ENCODE assay signal across 8 cellular contexts in genomic region chr16:23060458-23061320, GRCh38.
A peak's percentile ranks its signal among the peaks of the same experiment; 100 is the strongest.
DNase-seq lines count a peak whose midpoint lies in the region; ATAC-seq, FAIRE-seq and TF ChIP-seq lines count a peak whose summit lies in the region.

No MANE protein-coding gene starts in this region.

- WGBS in upper lobe of left lung, 2 donors = 32 to 34% methylated on average over 9 of the region's 9 CpGs

- TF ChIP-seq POLR2A in upper lobe of left lung (IDR thresholded peaks at IDR 0.05) = no peak

- H3K9me3 ChIP-seq in osteoblast (ENCODE audit: low read depth, low read length) = no peaks in the 10 kb centered on the region
- no peaks in the 10 kb centered on the region for H3K9me3 ChIP-seq in upper lobe of left lung

- peak; percentile 89 for TF ChIP-seq CTCF in osteoblast (IDR thresholded peaks at IDR 0.05; ENCODE audit: extremely low read depth, low read depth, low read length)
- peak; percentile 55 to 90 (median 68) for TF ChIP-seq CTCF in upper lobe of left lung (IDR thresholded peaks at IDR 0.05)

- no peak for TF ChIP-seq EP300 in upper lobe of left lung (IDR thresholded peaks at IDR 0.05)

- H2AFZ ChIP-seq in osteoblast (ENCODE audit: low read length) = no peak overlapping the region

- H3K4me1 ChIP-seq in osteoblast (ENCODE audit: insufficient read depth, low read length) (peaks cover 13% of the 10 kb centered on the region), upper lobe of left lung (peaks cover 0 to 5% (median 2%) of the 10 kb centered on the region in 4 donors)

- peak; percentile 85 to 89 for ATAC-seq in upper lobe of left lung (ENCODE audit: low FRiP score in 2 of 2)
- no peak for ATAC-seq in HG03025 (IDR thresholded peaks at IDR 0.05; ENCODE audit: low FRiP score, unreplicated experiment)

- H3K36me3 ChIP-seq in osteoblast (ENCODE audit: insufficient read depth, low read length) = no peaks in the 10 kb centered on the region
- H3K36me3 ChIP-seq in upper lobe of left lung = no peaks in the 10 kb centered on the region

- no peaks in the 10 kb centered on the region for H3K27me3 ChIP-seq in osteoblast (ENCODE audit: insufficient read depth, low read length)
- no peaks in the 10 kb centered on the region for H3K27me3 ChIP-seq in upper lobe of left lung

- no peaks in the 10 kb centered on the region for H3K79me2 ChIP-seq in osteoblast (ENCODE audit: insufficient read depth, low read length)

- no peak overlapping the region for H3K4me2 ChIP-seq in osteoblast (ENCODE audit: insufficient read depth, low read length)

- DNase-seq in EH (ENCODE audit: low read depth) (peak; percentile 66), LHCN-M2 (ENCODE audit: low read depth) (peak; percentile 75), SHP77 (lab: John Stamatoyannopoulos, UW) (peak; percentile 41 to 54), frontal cortex (ENCODE audit: low spot score in 2 of 2) (peak in 1 of 2 donors; percentile 48), osteoblast (ENCODE audit: insufficient read length, low spot score, missing footprints) (peak; percentile 88), upper lobe of left lung (peak in 1 of 2 donors; percentile 63)
- peak; percentile 7 for DNase-seq in activated effector memory CD4-positive, alpha-beta T cell treated with Interleukin-2 at 50 U/mL for 16 hours

- H3K4me3 ChIP-seq in osteoblast (ENCODE audit: insufficient read depth, low read length) (no peak overlapping the region), upper lobe of left lung (no peak overlapping the region)

- peak; percentile 86 for FAIRE-seq in frontal cortex (lab: Jason Lieb, UNC)

- H3K27ac ChIP-seq in osteoblast (ENCODE audit: low read depth, low read length) (no peak overlapping the region), upper lobe of left lung (no peak overlapping the region)

- H4K20me1 ChIP-seq in osteoblast (ENCODE audit: insufficient read depth, low read length) = no peaks in the 10 kb centered on the region
